In the genomic region with DNA sequence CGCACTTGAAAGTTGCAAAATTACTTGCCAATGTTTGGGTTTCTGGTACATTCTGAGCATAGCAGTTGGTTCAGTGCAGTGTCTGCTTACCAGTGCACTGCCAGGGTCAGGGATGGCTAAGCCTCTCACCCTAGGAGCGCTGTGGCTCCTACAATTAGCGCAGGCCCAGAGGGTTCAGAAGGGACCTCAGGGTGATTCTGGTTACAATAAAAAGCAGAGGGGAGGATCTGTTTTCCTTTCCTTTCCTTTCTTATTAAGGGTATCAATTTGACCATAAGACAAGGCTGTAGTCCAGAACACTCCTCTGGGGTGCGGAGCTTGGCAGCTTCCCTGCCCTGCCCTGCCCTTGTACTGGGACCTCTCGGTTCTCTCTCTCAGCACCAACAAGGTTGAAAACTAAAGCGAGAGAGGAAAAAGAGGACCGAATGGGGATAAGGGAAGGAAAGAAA, we compare ENCODE assay signal across 11 cellular contexts. TPM values are rescaled to one million over a fixed set of nuclear protein-coding genes. Genes with fewer than 3 reads are reported as not detected.
DNase-seq lines count a peak whose midpoint lies in the region; ATAC-seq and TF ChIP-seq lines count a peak whose summit lies in the region.
"Had no signal": no experiment of that assay in that cellular context is flagged by ENCODE, and none has a peak within 500 bp of the region (broad histone marks: within the 10 kb centered on the region; RNA-seq: fewer than 3 reads in every experiment).

No MANE protein-coding gene starts in this region.

- H3K4me3 ChIP-seq in HUES64 (ENCODE audit: low read length) (peak overlapping the region; percentile 59), lung (peak overlapping the region; percentile 32), subcutaneous abdominal adipose tissue (ENCODE audit: low read depth in 1 of 5, low read length in 5 of 5) (peak overlapping the region; percentile 89 to 99 (median 95))

- ATAC-seq in lung (ENCODE audit: insufficient read depth, low FRiP score): no peak
- no peak for ATAC-seq in stimulated activated effector memory CD8-positive, alpha-beta T cell treated with anti-CD3 and anti-CD28 coated beads, Interleukin-12 subunit alpha, Interleukin-12 subunit beta, amount 100 ng/mL, for 72 hours
- ATAC-seq in stimulated activated memory B cell treated with anti-CD40 and anti-IgM and Interleukin-4, amounts not matched to agents 10 μg/mL and 1 μg/mL and 100 μg/mL, for 72 hours: no peak

- H3K9me3 ChIP-seq in HUES64 (ENCODE audit: insufficient read depth, low read depth, low read length): no peaks in the 10 kb centered on the region
- H3K9me3 ChIP-seq in lung (ENCODE audit: control insufficient read depth in 2 of 2, insufficient read depth in 1 of 2, low read length in 1 of 2): no peaks in the 10 kb centered on the region
- no peaks in the 10 kb centered on the region for H3K9me3 ChIP-seq in subcutaneous abdominal adipose tissue (ENCODE audit: control insufficient read depth in 5 of 5, low read length in 5 of 5)

- peak overlapping the region; percentile 73 for H3K4me3 Mint-ChIP-seq in endothelial cell (ENCODE audit: unreplicated experiment)
- no peak overlapping the region for H3K4me3 Mint-ChIP-seq in stimulated activated effector memory CD8-positive, alpha-beta T cell treated with anti-CD3 and anti-CD28 coated beads, Interleukin-12 subunit alpha, Interleukin-12 subunit beta, amount 100 ng/mL, for 72 hours
- no peak overlapping the region for H3K4me3 Mint-ChIP-seq in stimulated activated memory B cell treated with anti-CD40 and anti-IgM and Interleukin-4, amounts not matched to agents 10 μg/mL and 1 μg/mL and 100 μg/mL, for 72 hours
- H3K4me3 Mint-ChIP-seq: T-helper 1 cell treated with Interleukin-12 subunit alpha and Interleukin-12 subunit beta and Interleukin-4 antibody, amounts not matched to agents 30 μg/mL and 1 μg/mL, for 36 hours had no signal

- H3K4me1 ChIP-seq in HUES64 (ENCODE audit: insufficient read depth, low read length) (peaks cover 4% of the 10 kb centered on the region; the same call in 1 of the 2 replicates), lung (ENCODE audit: control insufficient read depth in 2 of 2, insufficient read depth in 2 of 2, low read length in 2 of 2) (peaks cover 0 to 36% of the 10 kb centered on the region in 2 donors), subcutaneous abdominal adipose tissue (ENCODE audit: control insufficient read depth in 5 of 5, insufficient read depth in 5 of 5, low read length in 5 of 5) (peaks cover 16 to 94% (median 65%) of the 10 kb centered on the region in 5 donors)

- H3K27me3 ChIP-seq in HUES64 (ENCODE audit: insufficient read depth, low read length) (peaks cover 98% of the 10 kb centered on the region), lung (ENCODE audit: control insufficient read depth, insufficient read depth) (no peaks in the 10 kb centered on the region), subcutaneous abdominal adipose tissue (ENCODE audit: control insufficient read depth in 5 of 5, insufficient read depth in 4 of 5, low read length in 5 of 5) (peaks cover 0 to 10% (median 5%) of the 10 kb centered on the region in 5 donors)

- WGBS in HUES64: 24% methylated on average over 7 of the region's 7 CpGs
- 28 to 42% methylated on average over 7 of the region's 7 CpGs for WGBS in lung, 2 donors

- H3K9ac ChIP-seq in HUES64 (ENCODE audit: low read depth, low read length): no peak overlapping the region
- peak overlapping the region; percentile 71 to 85 (median 80) for H3K9ac ChIP-seq in subcutaneous abdominal adipose tissue (ENCODE audit: low read length in 5 of 5)

- no peaks in the 10 kb centered on the region for H3K36me3 Mint-ChIP-seq in endothelial cell (ENCODE audit: low read depth, unreplicated experiment)
- no peaks in the 10 kb centered on the region for H3K36me3 Mint-ChIP-seq in stimulated activated effector memory CD8-positive, alpha-beta T cell treated with anti-CD3 and anti-CD28 coated beads, Interleukin-12 subunit alpha, Interleukin-12 subunit beta, amount 100 ng/mL, for 72 hours
- H3K36me3 Mint-ChIP-seq in stimulated activated memory B cell treated with anti-CD40 and anti-IgM and Interleukin-4, amounts not matched to agents 10 μg/mL and 1 μg/mL and 100 μg/mL, for 72 hours: no peaks in the 10 kb centered on the region

- no peak for DNase-seq in endothelial cell (ENCODE audit: low spot score)
- no peak for DNase-seq in lung (ENCODE audit: low spot score)
- no peak for DNase-seq in stimulated activated effector memory CD8-positive, alpha-beta T cell treated with anti-CD3 and anti-CD28 coated beads, Interleukin-12 subunit alpha, Interleukin-12 subunit beta, amount 100 ng/mL, for 72 hours (ENCODE audit: low spot score in 2 of 2)
- no peak for DNase-seq in kidney glomerular epithelial cell (lab: John Stamatoyannopoulos, UW)
- no peak for DNase-seq in NCI-H526 treated with DMSO at 0.1 percent for 48 hours (lab: John Stamatoyannopoulos, UW)
- DNase-seq: Karpas-422, NCI-H774 had no signal

- H3K27me3 Mint-ChIP-seq in endothelial cell (ENCODE audit: unreplicated experiment): peaks cover 33% of the 10 kb centered on the region
- peaks cover 90% of the 10 kb centered on the region for H3K27me3 Mint-ChIP-seq in stimulated activated memory B cell treated with anti-CD40 and anti-IgM and Interleukin-4, amounts not matched to agents 10 μg/mL and 1 μg/mL and 100 μg/mL, for 72 hours

- no peaks in the 10 kb centered on the region for H3K9me3 Mint-ChIP-seq in endothelial cell (ENCODE audit: unreplicated experiment)
- H3K9me3 Mint-ChIP-seq in stimulated activated effector memory CD8-positive, alpha-beta T cell treated with anti-CD3 and anti-CD28 coated beads, Interleukin-12 subunit alpha, Interleukin-12 subunit beta, amount 100 ng/mL, for 72 hours: no peaks in the 10 kb centered on the region
- H3K9me3 Mint-ChIP-seq in stimulated activated memory B cell treated with anti-CD40 and anti-IgM and Interleukin-4, amounts not matched to agents 10 μg/mL and 1 μg/mL and 100 μg/mL, for 72 hours: no peaks in the 10 kb centered on the region
- H3K9me3 Mint-ChIP-seq: T-helper 1 cell treated with Interleukin-12 subunit alpha and Interleukin-12 subunit beta and Interleukin-4 antibody, amounts not matched to agents 30 μg/mL and 1 μg/mL, for 36 hours had no signal

- H3K27ac Mint-ChIP-seq in endothelial cell (ENCODE audit: unreplicated experiment): no peak overlapping the region
- H3K27ac Mint-ChIP-seq in stimulated activated effector memory CD8-positive, alpha-beta T cell treated with anti-CD3 and anti-CD28 coated beads, Interleukin-12 subunit alpha, Interleukin-12 subunit beta, amount 100 ng/mL, for 72 hours: no peak overlapping the region
- H3K27ac Mint-ChIP-seq in stimulated activated memory B cell treated with anti-CD40 and anti-IgM and Interleukin-4, amounts not matched to agents 10 μg/mL and 1 μg/mL and 100 μg/mL, for 72 hours: no peak overlapping the region
- H3K27ac Mint-ChIP-seq: T-helper 1 cell treated with Interleukin-12 subunit alpha and Interleukin-12 subunit beta and Interleukin-4 antibody, amounts not matched to agents 30 μg/mL and 1 μg/mL, for 36 hours had no signal

- H3K36me3 ChIP-seq in HUES64 (ENCODE audit: insufficient read depth, low read length): no peaks in the 10 kb centered on the region
- H3K36me3 ChIP-seq in lung (ENCODE audit: control insufficient read depth in 2 of 2, insufficient read depth in 2 of 2, low read length in 2 of 2): peaks cover 0 to 2% of the 10 kb centered on the region in 2 donors
- peaks cover 0 to 18% (median 5%) of the 10 kb centered on the region in 5 donors for H3K36me3 ChIP-seq in subcutaneous abdominal adipose tissue (ENCODE audit: control insufficient read depth in 5 of 5, insufficient read depth in 5 of 5, low read length in 5 of 5)

- peaks cover 16% of the 10 kb centered on the region for H3K4me1 Mint-ChIP-seq in endothelial cell (ENCODE audit: unreplicated experiment)
- peaks cover 24% of the 10 kb centered on the region for H3K4me1 Mint-ChIP-seq in stimulated activated effector memory CD8-positive, alpha-beta T cell treated with anti-CD3 and anti-CD28 coated beads, Interleukin-12 subunit alpha, Interleukin-12 subunit beta, amount 100 ng/mL, for 72 hours
- H3K4me1 Mint-ChIP-seq in stimulated activated memory B cell treated with anti-CD40 and anti-IgM and Interleukin-4, amounts not matched to agents 10 μg/mL and 1 μg/mL and 100 μg/mL, for 72 hours: peaks cover 41% of the 10 kb centered on the region

- TF ChIP-seq CTCF in endothelial cell (IDR thresholded peaks at IDR 0.05; ENCODE audit: unreplicated experiment): no peak
- TF ChIP-seq CTCF in lung (IDR thresholded peaks at IDR 0.05; ENCODE audit: control extremely low read depth, extremely low read depth): no peak

- no peak overlapping the region for H3K27ac ChIP-seq in HUES64 (ENCODE audit: low read depth, low read length)
- H3K27ac ChIP-seq in lung (ENCODE audit: low read depth in 1 of 2, low read length in 1 of 2): no peak overlapping the region
- H3K27ac ChIP-seq in subcutaneous abdominal adipose tissue (ENCODE audit: low read depth, low read length): peak overlapping the region; percentile 86

RNA-seq across cellular contexts. Expression of gene MAFB, which starts 2.6 kb away (rescaled TPM):
- 1.8 TPM for polyA plus RNA-seq in HUES64 (2013, experiment 1 of 2)
- 1.7 TPM for polyA plus RNA-seq in HUES64 (2013, experiment 2 of 2)
- total RNA-seq in endothelial cell (ENCODE audit: unreplicated experiment) (2.1 TPM), lung (10 to 100 TPM; 17.5 to 65.0 TPM)
- polyA plus RNA-seq in lung: 100 to 1,000 TPM in 1 of 2 donors, 1 to 10 TPM in 1; 7.7 to 161 TPM

Comparison
In these comparisons a context has a peak if more than half of its experiments do, and no peak if none do; other contexts are left out.
1. H3K4me3 ChIP-seq: peak in every context shown above with its lines; median percentile 95 in subcutaneous abdominal adipose tissue; 59 in HUES64; 32 in lung.